ENCODE assay signal across 1 cellular context in the genomic region with DNA sequence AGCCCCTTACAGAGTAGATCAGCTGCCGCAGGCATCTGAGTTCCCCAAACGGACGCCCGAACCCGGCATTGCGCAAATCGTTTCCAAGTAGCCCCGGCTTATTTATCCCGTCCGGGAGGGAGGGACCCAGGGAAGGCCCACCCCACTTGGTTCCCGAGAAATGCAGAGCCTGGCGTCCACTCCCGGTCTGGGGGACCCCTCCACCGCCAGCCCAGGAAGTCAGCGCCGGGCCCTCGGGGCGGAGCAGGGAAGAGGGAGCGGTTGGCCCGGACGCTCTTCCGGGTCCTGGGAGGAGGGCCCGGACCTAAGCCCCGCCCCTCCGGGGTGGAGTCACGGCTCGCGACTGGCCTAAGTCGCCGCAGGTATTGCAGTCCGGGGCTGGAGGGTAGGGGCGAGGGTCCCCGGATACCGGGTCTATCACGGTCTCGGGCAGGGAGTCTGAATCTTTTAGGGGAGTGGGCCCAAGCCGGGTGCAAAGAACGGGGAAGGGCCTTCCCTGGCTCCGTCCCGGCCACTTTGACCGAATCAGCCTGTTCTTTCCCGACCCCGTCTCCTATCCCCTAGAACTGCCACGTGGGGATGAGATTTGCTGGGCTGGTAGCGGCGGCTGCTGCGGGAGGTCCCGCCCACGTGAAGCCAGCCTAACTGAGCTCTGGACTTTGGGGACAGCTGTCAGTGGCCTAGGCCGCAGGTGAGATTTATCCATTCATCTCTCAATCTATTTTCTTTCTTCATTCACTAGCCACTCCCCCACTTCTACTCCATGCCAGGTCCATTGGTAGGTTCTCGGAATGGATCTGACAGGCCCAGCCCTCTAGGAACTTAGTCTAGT.
TF ChIP-seq lines count a peak whose summit lies in the region.

TSS of gene RABEPK (plus strand) at position 327 of the 832 bp plus-strand sequence. CDS start 2,472 bp downstream, outside the sequence.

TF ChIP-seq in HEK293, 187 proteins besides CTCF, POLR2A, EP300 and RAD21 (continued from another document and continues in another):
- TF ChIP-seq ZNF341 (tag by site-specific recombination; IDR thresholded peaks at IDR 0.05; ENCODE audit: low read depth) = peak; percentile 36; the same call in 1 of the 2 replicates
- TF ChIP-seq SCRT1 (tag by site-specific recombination; IDR thresholded peaks at IDR 0.05; ENCODE audit: borderline replicate concordance) = no peak
- no peak for TF ChIP-seq ZNF792 (tag by site-specific recombination; IDR thresholded peaks at IDR 0.05)
- TF ChIP-seq ZFP37 (tag by site-specific recombination; IDR thresholded peaks at IDR 0.05) = no peak
- TF ChIP-seq ZNF302 (tag by site-specific recombination; IDR thresholded peaks at IDR 0.05; ENCODE audit: low read depth) = no peak
- TF ChIP-seq, protein P1, sequence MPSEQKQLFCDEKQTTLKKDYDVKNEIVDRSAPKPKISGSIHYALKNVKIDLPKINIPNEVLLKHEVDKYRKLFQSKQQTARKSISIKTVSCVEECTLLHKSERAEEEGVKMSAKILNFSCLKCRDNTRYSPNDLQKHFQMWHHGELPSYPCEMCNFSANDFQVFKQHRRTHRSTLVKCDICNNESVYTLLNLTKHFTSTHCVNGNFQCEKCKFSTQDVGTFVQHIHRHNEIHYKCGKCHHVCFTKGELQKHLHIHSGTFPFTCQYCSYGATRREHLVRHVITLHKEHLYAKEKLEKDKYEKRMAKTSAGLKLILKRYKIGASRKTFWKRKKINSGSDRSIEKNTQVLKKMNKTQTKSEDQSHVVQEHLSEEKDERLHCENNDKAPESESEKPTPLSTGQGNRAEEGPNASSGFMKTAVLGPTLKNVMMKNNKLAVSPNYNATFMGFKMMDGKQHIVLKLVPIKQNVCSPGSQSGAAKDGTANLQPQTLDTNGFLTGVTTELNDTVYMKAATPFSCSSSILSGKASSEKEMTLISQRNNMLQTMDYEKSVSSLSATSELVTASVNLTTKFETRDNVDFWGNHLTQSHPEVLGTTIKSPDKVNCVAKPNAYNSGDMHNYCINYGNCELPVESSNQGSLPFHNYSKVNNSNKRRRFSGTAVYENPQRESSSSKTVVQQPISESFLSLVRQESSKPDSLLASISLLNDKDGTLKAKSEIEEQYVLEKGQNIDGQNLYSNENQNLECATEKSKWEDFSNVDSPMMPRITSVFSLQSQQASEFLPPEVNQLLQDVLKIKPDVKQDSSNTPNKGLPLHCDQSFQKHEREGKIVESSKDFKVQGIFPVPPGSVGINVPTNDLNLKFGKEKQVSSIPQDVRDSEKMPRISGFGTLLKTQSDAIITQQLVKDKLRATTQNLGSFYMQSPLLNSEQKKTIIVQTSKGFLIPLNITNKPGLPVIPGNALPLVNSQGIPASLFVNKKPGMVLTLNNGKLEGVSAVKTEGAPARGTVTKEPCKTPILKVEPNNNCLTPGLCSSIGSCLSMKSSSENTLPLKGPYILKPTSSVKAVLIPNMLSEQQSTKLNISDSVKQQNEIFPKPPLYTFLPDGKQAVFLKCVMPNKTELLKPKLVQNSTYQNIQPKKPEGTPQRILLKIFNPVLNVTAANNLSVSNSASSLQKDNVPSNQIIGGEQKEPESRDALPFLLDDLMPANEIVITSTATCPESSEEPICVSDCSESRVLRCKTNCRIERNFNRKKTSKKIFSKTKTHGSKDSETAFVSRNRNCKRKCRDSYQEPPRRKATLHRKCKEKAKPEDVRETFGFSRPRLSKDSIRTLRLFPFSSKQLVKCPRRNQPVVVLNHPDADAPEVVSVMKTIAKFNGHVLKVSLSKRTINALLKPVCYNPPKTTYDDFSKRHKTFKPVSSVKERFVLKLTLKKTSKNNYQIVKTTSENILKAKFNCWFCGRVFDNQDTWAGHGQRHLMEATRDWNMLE (tag by site-specific recombination; conservative IDR thresholded peaks at IDR 0.05; ENCODE audit: low read depth) = no peak; the same call in 1 of the 2 replicates
- no peak for TF ChIP-seq ZNF248 (tag by site-specific recombination; IDR thresholded peaks at IDR 0.05)
- TF ChIP-seq REPIN1 (tag by site-specific recombination; IDR thresholded peaks at IDR 0.05; ENCODE audit: low read depth) = no peak
- no peak for TF ChIP-seq ZNF214 (tag by site-specific recombination; IDR thresholded peaks at IDR 0.05; ENCODE audit: borderline replicate concordance)
- TF ChIP-seq ZNF292 (tag by site-specific recombination; IDR thresholded peaks at IDR 0.05; ENCODE audit: borderline replicate concordance, low read depth) = no peak
- no peak for TF ChIP-seq SETDB1 (IDR thresholded peaks at IDR 0.05; ENCODE audit: insufficient read length, low read length)
- TF ChIP-seq ZSCAN23 (tag by site-specific recombination; IDR thresholded peaks at IDR 0.05) = no peak
- no peak for TF ChIP-seq ZNF623 (tag by site-specific recombination; IDR thresholded peaks at IDR 0.05)
- TF ChIP-seq ZNF211 (tag by site-specific recombination; IDR thresholded peaks at IDR 0.05; ENCODE audit: low read depth) = no peak
- no peak for TF ChIP-seq ZNF670 (tag by site-specific recombination; IDR thresholded peaks at IDR 0.05; ENCODE audit: low read depth)
- TF ChIP-seq ZNF184 (tag by site-specific recombination; IDR thresholded peaks at IDR 0.05) = no peak
- TF ChIP-seq, protein P2, sequence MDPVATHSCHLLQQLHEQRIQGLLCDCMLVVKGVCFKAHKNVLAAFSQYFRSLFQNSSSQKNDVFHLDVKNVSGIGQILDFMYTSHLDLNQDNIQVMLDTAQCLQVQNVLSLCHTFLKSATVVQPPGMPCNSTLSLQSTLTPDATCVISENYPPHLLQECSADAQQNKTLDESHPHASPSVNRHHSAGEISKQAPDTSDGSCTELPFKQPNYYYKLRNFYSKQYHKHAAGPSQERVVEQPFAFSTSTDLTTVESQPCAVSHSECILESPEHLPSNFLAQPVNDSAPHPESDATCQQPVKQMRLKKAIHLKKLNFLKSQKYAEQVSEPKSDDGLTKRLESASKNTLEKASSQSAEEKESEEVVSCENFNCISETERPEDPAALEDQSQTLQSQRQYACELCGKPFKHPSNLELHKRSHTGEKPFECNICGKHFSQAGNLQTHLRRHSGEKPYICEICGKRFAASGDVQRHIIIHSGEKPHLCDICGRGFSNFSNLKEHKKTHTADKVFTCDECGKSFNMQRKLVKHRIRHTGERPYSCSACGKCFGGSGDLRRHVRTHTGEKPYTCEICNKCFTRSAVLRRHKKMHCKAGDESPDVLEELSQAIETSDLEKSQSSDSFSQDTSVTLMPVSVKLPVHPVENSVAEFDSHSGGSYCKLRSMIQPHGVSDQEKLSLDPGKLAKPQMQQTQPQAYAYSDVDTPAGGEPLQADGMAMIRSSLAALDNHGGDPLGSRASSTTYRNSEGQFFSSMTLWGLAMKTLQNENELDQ (tag by site-specific recombination; IDR thresholded peaks at IDR 0.05; ENCODE audit: low read depth) = no peak
- no peak for TF ChIP-seq ZNF596 (tag by site-specific recombination; IDR thresholded peaks at IDR 0.05)
- TF ChIP-seq ZNF221 (tag by site-specific recombination; IDR thresholded peaks at IDR 0.05; ENCODE audit: borderline replicate concordance) = no peak
- TF ChIP-seq ZNF621 (tag by site-specific recombination; IDR thresholded peaks at IDR 0.05) = no peak
- no peak for TF ChIP-seq ZNF549 (tag by site-specific recombination; IDR thresholded peaks at IDR 0.05)
- TF ChIP-seq ZNF48 (tag by site-specific recombination; IDR thresholded peaks at IDR 0.05) = no peak
- no peak for TF ChIP-seq ZBTB21 (tag by site-specific recombination; IDR thresholded peaks at IDR 0.05)
- TF ChIP-seq SP3 (tag by site-specific recombination; IDR thresholded peaks at IDR 0.05) = peak; percentile 90
- no peak for TF ChIP-seq ZNF776 (tag by site-specific recombination; IDR thresholded peaks at IDR 0.05; ENCODE audit: borderline replicate concordance)
- TF ChIP-seq SP7 (tag by site-specific recombination; IDR thresholded peaks at IDR 0.05) = 0 out of 2 replicates have a peak, but pooled peaks have one; percentile 17
- no peak for TF ChIP-seq ZNF350 (tag by site-specific recombination; IDR thresholded peaks at IDR 0.05)
- TF ChIP-seq, protein P3, sequence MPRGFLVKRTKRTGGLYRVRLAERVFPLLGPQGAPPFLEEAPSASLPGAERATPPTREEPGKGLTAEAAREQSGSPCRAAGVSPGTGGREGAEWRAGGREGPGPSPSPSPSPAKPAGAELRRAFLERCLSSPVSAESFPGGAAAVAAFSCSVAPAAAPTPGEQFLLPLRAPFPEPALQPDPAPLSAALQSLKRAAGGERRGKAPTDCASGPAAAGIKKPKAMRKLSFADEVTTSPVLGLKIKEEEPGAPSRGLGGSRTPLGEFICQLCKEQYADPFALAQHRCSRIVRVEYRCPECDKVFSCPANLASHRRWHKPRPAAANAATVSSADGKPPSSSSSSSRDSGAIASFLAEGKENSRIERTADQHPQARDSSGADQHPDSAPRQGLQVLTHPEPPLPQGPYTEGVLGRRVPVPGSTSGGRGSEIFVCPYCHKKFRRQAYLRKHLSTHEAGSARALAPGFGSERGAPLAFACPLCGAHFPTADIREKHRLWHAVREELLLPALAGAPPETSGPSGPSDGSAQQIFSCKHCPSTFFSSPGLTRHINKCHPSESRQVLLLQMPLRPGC (tag by site-specific recombination; IDR thresholded peaks at IDR 0.05) = no peak
- TF ChIP-seq ZNF558 (tag by site-specific recombination; IDR thresholded peaks at IDR 0.05) = no peak
- no peak for TF ChIP-seq ZNF175 (tag by site-specific recombination; IDR thresholded peaks at IDR 0.05)
- TF ChIP-seq ZNF600 (tag by site-specific recombination; IDR thresholded peaks at IDR 0.05) = no peak
- no peak for TF ChIP-seq ZBTB44 (tag by site-specific recombination; IDR thresholded peaks at IDR 0.05)
- TF ChIP-seq HOXD13 (CRISPR knock-in tag; IDR thresholded peaks at IDR 0.05; ENCODE audit: borderline replicate concordance) = no peak
- TF ChIP-seq, protein P4, sequence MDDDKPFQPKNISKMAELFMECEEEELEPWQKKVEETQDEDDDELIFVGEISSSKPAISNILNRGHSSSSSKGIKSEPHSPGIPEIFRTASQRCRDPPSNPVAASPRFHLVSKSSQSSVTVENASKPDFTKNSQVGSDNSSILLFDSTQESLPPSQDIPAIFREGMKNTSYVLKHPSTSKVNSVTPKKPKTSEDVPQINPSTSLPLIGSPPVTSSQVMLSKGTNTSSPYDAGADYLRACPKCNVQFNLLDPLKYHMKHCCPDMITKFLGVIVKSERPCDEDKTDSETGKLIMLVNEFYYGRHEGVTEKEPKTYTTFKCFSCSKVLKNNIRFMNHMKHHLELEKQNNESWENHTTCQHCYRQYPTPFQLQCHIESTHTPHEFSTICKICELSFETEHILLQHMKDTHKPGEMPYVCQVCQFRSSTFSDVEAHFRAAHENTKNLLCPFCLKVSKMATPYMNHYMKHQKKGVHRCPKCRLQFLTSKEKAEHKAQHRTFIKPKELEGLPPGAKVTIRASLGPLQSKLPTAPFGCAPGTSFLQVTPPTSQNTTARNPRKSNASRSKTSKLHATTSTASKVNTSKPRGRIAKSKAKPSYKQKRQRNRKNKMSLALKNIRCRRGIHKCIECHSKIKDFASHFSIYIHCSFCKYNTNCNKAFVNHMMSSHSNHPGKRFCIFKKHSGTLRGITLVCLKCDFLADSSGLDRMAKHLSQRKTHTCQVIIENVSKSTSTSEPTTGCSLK (tag by site-specific recombination; IDR thresholded peaks at IDR 0.05) = no peak
- TF ChIP-seq ZNF548 (tag by site-specific recombination; IDR thresholded peaks at IDR 0.05) = no peak
- no peak for TF ChIP-seq ZNF112 (tag by site-specific recombination; IDR thresholded peaks at IDR 0.05)
- no peak for TF ChIP-seq ZBTB26 (tag by site-specific recombination; optimal IDR thresholded peaks at IDR 0.05)
- no peak for TF ChIP-seq FEZF1 (tag by site-specific recombination; IDR thresholded peaks at IDR 0.05)
- no peak for TF ChIP-seq ZSCAN4 (tag by site-specific recombination; IDR thresholded peaks at IDR 0.05)
- TF ChIP-seq ZNF404 (tag by site-specific recombination; IDR thresholded peaks at IDR 0.05) = no peak
- TF ChIP-seq ZNF837 (tag by site-specific recombination; IDR thresholded peaks at IDR 0.05) = no peak
- TF ChIP-seq ZNF571 (tag by site-specific recombination; IDR thresholded peaks at IDR 0.05) = no peak
- no peak for TF ChIP-seq ZNF830 (tag by site-specific recombination; IDR thresholded peaks at IDR 0.05; ENCODE audit: low read depth)
- TF ChIP-seq SP2 (tag by site-specific recombination; IDR thresholded peaks at IDR 0.05) = peak; percentile 94
- no peak for TF ChIP-seq ZBTB6 (tag by site-specific recombination; IDR thresholded peaks at IDR 0.05)
